Comparison of ENCODE assay signal across 8 cellular contexts in the genomic region with DNA sequence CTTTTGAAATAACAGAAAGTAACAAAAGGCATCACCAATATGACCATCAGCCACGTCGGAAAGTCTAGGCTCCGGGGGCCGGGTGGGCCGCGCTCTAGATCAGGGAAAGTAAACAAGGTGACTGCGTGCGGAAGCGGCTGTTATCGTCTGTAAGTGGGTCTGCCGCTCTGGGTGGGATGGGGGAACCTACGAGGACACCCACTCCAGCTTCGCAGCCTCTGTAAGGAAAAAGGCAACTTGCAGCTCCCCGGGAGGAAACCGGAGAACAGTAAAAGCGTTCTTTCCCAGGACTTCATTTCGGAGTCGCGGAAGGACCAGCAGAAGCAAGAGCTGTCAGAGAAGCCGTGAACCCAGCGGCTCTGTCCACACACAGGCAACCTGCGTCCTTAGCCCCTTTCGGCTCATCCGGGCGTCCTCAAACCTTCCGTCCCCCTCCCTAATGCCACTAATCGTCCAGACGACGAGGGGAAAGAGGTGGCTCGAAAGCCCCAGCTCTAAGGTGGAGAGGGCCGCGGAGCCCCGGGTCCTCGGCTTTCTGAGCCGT. TPM values are rescaled to one million over a fixed set of nuclear protein-coding genes. Genes with fewer than 3 reads are reported as not detected.
DNase-seq lines count a peak whose midpoint lies in the region; ATAC-seq and TF ChIP-seq lines count a peak whose summit lies in the region.

No MANE protein-coding gene starts in this region.

- H3K4me3 ChIP-seq in ovary (peak overlapping the region; percentile 86), upper lobe of right lung (peak overlapping the region; percentile 93)

- peaks cover 37% of the 10 kb centered on the region for H3K36me3 Mint-ChIP-seq in activated naive CD8-positive, alpha-beta T cell treated with anti-CD3 and anti-CD28 coated beads for 36 hours

- in situ Hi-C loops in SK-MEL-5 (cut with HindIII; ENCODE audit: low pct_unique_long_range_greater_than_20kb, low sequenced_read_pairs): no loop called here

- ATAC-seq in GM19397 (IDR thresholded peaks at IDR 0.05; ENCODE audit: unreplicated experiment) (peak; percentile 25), HG03469 (IDR thresholded peaks at IDR 0.05; ENCODE audit: unreplicated experiment) (peak; percentile 8), upper lobe of right lung (peak; percentile 50)

- H3K4me1 Mint-ChIP-seq in activated naive CD8-positive, alpha-beta T cell treated with anti-CD3 and anti-CD28 coated beads for 36 hours: peaks cover 30% of the 10 kb centered on the region

- WGBS in ovary, 3 donors: 0% methylated on average over 35 of the region's 35 CpGs

- H3K27ac ChIP-seq in C4-2B (peak overlapping the region; percentile 79), ovary (peak overlapping the region; percentile 93 to 97), upper lobe of right lung (peak overlapping the region; percentile 98)

- TF ChIP-seq EP300 in ovary (IDR thresholded peaks at IDR 0.05): no peak

- H3K27me3 Mint-ChIP-seq in activated naive CD8-positive, alpha-beta T cell treated with anti-CD3 and anti-CD28 coated beads for 36 hours: no peaks in the 10 kb centered on the region

- H3K9me3 ChIP-seq in ovary (no peaks in the 10 kb centered on the region), upper lobe of right lung (no peaks in the 10 kb centered on the region)

- H3K4me3 Mint-ChIP-seq in activated naive CD8-positive, alpha-beta T cell treated with anti-CD3 and anti-CD28 coated beads for 36 hours: peak overlapping the region; percentile 99

- peaks cover 4% of the 10 kb centered on the region for H3K4me1 ChIP-seq in ovary (ENCODE audit: insufficient read depth)
- peaks cover 13% of the 10 kb centered on the region for H3K4me1 ChIP-seq in upper lobe of right lung

- H3K9me3 Mint-ChIP-seq in activated naive CD8-positive, alpha-beta T cell treated with anti-CD3 and anti-CD28 coated beads for 36 hours: no peaks in the 10 kb centered on the region

- TF ChIP-seq POLR2A in ovary (IDR thresholded peaks at IDR 0.05): no peak

- H3K27me3 ChIP-seq in ovary (no peaks in the 10 kb centered on the region), upper lobe of right lung (no peaks in the 10 kb centered on the region)

- TF ChIP-seq CTCF in C4-2B (conservative IDR thresholded peaks at IDR 0.05): no peak
- TF ChIP-seq CTCF in ovary (IDR thresholded peaks at IDR 0.05): no peak
- no peak for TF ChIP-seq CTCF in upper lobe of right lung (IDR thresholded peaks at IDR 0.05)

- H3K27ac Mint-ChIP-seq in activated naive CD8-positive, alpha-beta T cell treated with anti-CD3 and anti-CD28 coated beads for 36 hours: peak overlapping the region; percentile 100

- H3K36me3 ChIP-seq in ovary: no peaks in the 10 kb centered on the region
- H3K36me3 ChIP-seq in upper lobe of right lung: no peaks in the 10 kb centered on the region

- intact Hi-C loops in head of caudate nucleus (cut with DNase I): no loop called here
- intact Hi-C loops in ovary (cut with DNase I): no loop called here
- intact Hi-C loops in upper lobe of right lung (cut with DNase I): no loop called here

- DNase-seq in SK-MEL-5 (ENCODE audit: low read depth, low spot score) (peak; percentile 50), head of caudate nucleus (peak; percentile 12 to 75 (median 48)), ovary (peak in 4 of 5 donors; percentile 38 to 60 (median 42)), upper lobe of right lung (peak; percentile 69)
- DNase-seq in activated naive CD8-positive, alpha-beta T cell treated with anti-CD3 and anti-CD28 coated beads for 36 hours: peak; percentile 60

RNA-seq across cellular contexts. Expression of a gene that starts 0.5 kb away (rescaled TPM):
- 19.0 and 19.5 TPM in 2 replicates for total RNA-seq in SK-MEL-5 (2014; rRNA removed; shearing (Covaris generic))
- 8.5 and 10.9 TPM in 2 replicates for polyA plus RNA-seq in SK-MEL-5 (2015; cell fraction: cytosol; rRNA removed)
- 13.8 and 66.8 TPM in 2 replicates for polyA plus RNA-seq in SK-MEL-5 (2015; cell fraction: nucleus; rRNA removed)
- 10 to 100 TPM; 38.7 to 40.0 TPM for total RNA-seq in activated naive CD8-positive, alpha-beta T cell treated with anti-CD3 and anti-CD28 coated beads for 36 hours
- total RNA-seq in ovary (10 to 100 TPM; 31.1 to 49.9 (median 43.5) TPM), upper lobe of right lung (46.1 TPM)
- 10 to 100 TPM in 1 of 2 donors, 1 to 10 TPM in 1; 7.6 to 12.9 TPM for polyA plus RNA-seq in ovary

Comparison
In these comparisons a context has a peak if more than half of its experiments do, and no peak if none do; other contexts are left out.
1. Peak in every context shown above with its lines: DNase-seq, ATAC-seq, H3K4me3 ChIP-seq and H3K27ac ChIP-seq.